Comparison of ENCODE assay signal across 20 cellular contexts in genomic region chr11:27460571-27460970, GRCh38. TPM values are rescaled to one million over a fixed set of nuclear protein-coding genes. Genes with fewer than 3 reads are reported as not detected.
A peak's percentile ranks its signal among the peaks of the same experiment; 100 is the strongest.
DNase-seq lines count a peak whose midpoint lies in the region; ATAC-seq and TF ChIP-seq lines count a peak whose summit lies in the region.
"Had no signal": no experiment of that assay in that cellular context is flagged by ENCODE, and none has a peak within 500 bp of the region (broad histone marks: within the 10 kb centered on the region; RNA-seq: fewer than 3 reads in every experiment).

No MANE protein-coding gene starts in this region.

- H3K4me1 ChIP-seq in upper lobe of right lung: no peaks in the 10 kb centered on the region

- no peaks in the 10 kb centered on the region for H3K36me3 ChIP-seq in upper lobe of right lung
- H3K36me3 ChIP-seq: brain microvascular endothelial cell, thoracic aorta had no signal

- no peaks in the 10 kb centered on the region for H3K27me3 ChIP-seq in upper lobe of right lung
- H3K27me3 ChIP-seq: brain microvascular endothelial cell had no signal

- no peaks in the 10 kb centered on the region for H3K9me3 ChIP-seq in upper lobe of right lung
- H3K9me3 ChIP-seq: thoracic aorta had no signal

- H3K4me3 ChIP-seq in upper lobe of right lung: no peak overlapping the region
- H3K4me3 ChIP-seq: coronary artery, thoracic aorta had no signal

- peak; percentile 72 for DNase-seq in NCI-H146 (lab: John Stamatoyannopoulos, UW)
- peak; percentile 29 for DNase-seq in astrocyte of the hippocampus (ENCODE audit: low read depth, low spot score)
- DNase-seq in kidney tubule cell (ENCODE audit: low spot score): peak; percentile 67
- DNase-seq in renal cortical epithelial cell (ENCODE audit: low read depth): peak; percentile 56
- DNase-seq in upper lobe of right lung: no peak
- no peak for DNase-seq in activated CD4-positive, alpha-beta T cell treated with anti-CD3 and anti-CD28 coated beads, Interleukin-2, amount 50 U/mL, for 48 hours
- DNase-seq: activated CD4-positive, alpha-beta T cell treated with anti-CD3 and anti-CD28 coated beads, Interleukin-2, amount 10 ng/mL, durations not matched to agents 24 days and 14 days; activated naive CD8-positive, alpha-beta T cell treated with anti-CD3 and anti-CD28 coated beads for 36 hours; brain microvascular endothelial cell; DMS153; left cardiac atrium; naive thymus-derived CD4-positive, alpha-beta T cell; NCI-H1092 treated with DMSO at 0.1 percent for 48 hours; NCI-H2081; SIG-M5 had no signal

- intact Hi-C loops in upper lobe of right lung (cut with DNase I): no loop called here

- ATAC-seq in GM18870 (IDR thresholded peaks at IDR 0.05; ENCODE audit: unreplicated experiment): no peak
- ATAC-seq in upper lobe of right lung: no peak
- ATAC-seq in GM18498 (IDR thresholded peaks at IDR 0.05; ENCODE audit: unreplicated experiment): no peak
- ATAC-seq: left cardiac atrium; naive thymus-derived CD4-positive, alpha-beta T cell; stimulated activated memory B cell treated with anti-CD40 and anti-IgM and Interleukin-4, amounts not matched to agents 10 μg/mL and 1 μg/mL and 100 μg/mL, for 72 hours had no signal

- no peak overlapping the region for H3K27ac ChIP-seq in upper lobe of right lung
- H3K27ac ChIP-seq: brain microvascular endothelial cell, coronary artery, thoracic aorta had no signal

- no peak for TF ChIP-seq CTCF in upper lobe of right lung (IDR thresholded peaks at IDR 0.05)

RNA-seq across cellular contexts. Expression of gene LGR4, which starts 12.0 kb away (rescaled TPM):
- total RNA-seq in renal cortical epithelial cell: 86.7 and 151 TPM in 2 replicates
- total RNA-seq in upper lobe of right lung: 7.5 TPM
- total RNA-seq: activated CD4-positive, alpha-beta T cell treated with anti-CD3 and anti-CD28 coated beads, Interleukin-2, amount 10 ng/mL, durations not matched to agents 24 days and 14 days had no signal

RNA-seq across cellular contexts. Expression of gene LIN7C, which starts 46.0 kb away (rescaled TPM):
- total RNA-seq in renal cortical epithelial cell (48.8 and 80.7 TPM in 2 replicates), upper lobe of right lung (36.5 TPM)

Comparison
In these comparisons a context has a peak if more than half of its experiments do, and no peak if none do; other contexts are left out.
1. DNase-seq: peak in NCI-H146 (single experiment), astrocyte of the hippocampus (single experiment), kidney tubule cell (single experiment) and renal cortical epithelial cell (single experiment); none in upper lobe of right lung (single experiment) and activated CD4-positive, alpha-beta T cell treated with anti-CD3 and anti-CD28 coated beads, Interleukin-2, amount 50 U/mL, for 48 hours (0 of 2).
2. RNA of gene LGR4, which starts 12.0 kb away (total RNA-seq): 86.7 to 151 TPM in renal cortical epithelial cell; 7.5 TPM in upper lobe of right lung (single experiment); every median in the first group is over 10 times any median in the second.